Comparison of ENCODE assay signal across 8 cellular contexts in genomic region chr4:75724066-75724866, GRCh38. TPM values are rescaled to one million over a fixed set of nuclear protein-coding genes. Genes with fewer than 3 reads are reported as not detected.
A peak's percentile ranks its signal among the peaks of the same experiment; 100 is the strongest.
DNase-seq lines count a peak whose midpoint lies in the region; ATAC-seq and TF ChIP-seq lines count a peak whose summit lies in the region.

USO1 (plus strand) TSS chr4:75724577; CDS start chr4:75724820, 243 bp downstream.

- H3K36me3 Mint-ChIP-seq in activated T-cell treated with anti-CD3 and anti-CD28 coated beads, Interleukin-2, amount 50 U/mL, for 4 hours (ENCODE audit: insufficient read depth), result peaks cover 3% of the 10 kb centered on the region

- H2AFZ ChIP-seq in KMS-11 (ENCODE audit: low read depth), result peak within 1 kb of the TSS; percentile 72

- POLR2A ChIA-PET in Panc1 (lab: Charles Lee), result interaction anchor here (0.6 to 1.0 kb wide), 5 partner anchors 9 to 260 kb away, joined by 3 to 4 read pairs (median 3); partner anchors contain the start of gene NAAA

- peak; percentile 91 for DNase-seq in Panc1 (ENCODE audit: low read depth, low spot score)
- peak; percentile 99 for DNase-seq in activated T-cell treated with anti-CD3 and anti-CD28 coated beads, Interleukin-2, amount 50 U/mL, for 4 hours
- DNase-seq in stimulated activated CD8-positive, alpha-beta memory T cell treated with anti-CD3 and anti-CD28 coated beads, Interleukin-7, amount 100 ng/mL, for 24 hours (ENCODE audit: low read depth), result peak; percentile 98

- no peaks in the 10 kb centered on the region for H3F3A ChIP-seq in DOHH2 (ENCODE audit: control insufficient read depth, insufficient read depth)

- H3K79me2 ChIP-seq in DOHH2 (ENCODE audit: control insufficient read depth, low read length) (peaks cover 53% of the 10 kb centered on the region), KMS-11 (ENCODE audit: insufficient read depth, low read depth) (peaks cover 62% of the 10 kb centered on the region; the same call in 1 of the 2 replicates)

- H4K20me1 ChIP-seq in DOHH2 (ENCODE audit: control insufficient read depth, insufficient read depth, low read depth, low read length) (no peaks in the 10 kb centered on the region; the same call in 1 of the 2 replicates), KMS-11 (ENCODE audit: insufficient read depth) (no peaks in the 10 kb centered on the region; the same call in 1 of the 2 replicates)

- H3K9me3 Mint-ChIP-seq in activated T-cell treated with anti-CD3 and anti-CD28 coated beads, Interleukin-2, amount 50 U/mL, for 4 hours, result no peaks in the 10 kb centered on the region

- TF ChIP-seq CTCF in DOHH2 (IDR thresholded peaks at IDR 0.05; ENCODE audit: low read depth, low read length, poor library complexity, severe bottlenecking), result peak; percentile 92
- peak; percentile 95 for TF ChIP-seq CTCF in KMS-11 (conservative IDR thresholded peaks at IDR 0.05; ENCODE audit: low read depth, low read length)
- peak; percentile 79 for TF ChIP-seq CTCF in Panc1 (IDR thresholded peaks at IDR 0.05)

- in situ Hi-C loops in Panc1 (cut with HindIII; ENCODE audit: low pct_unique_long_range_greater_than_20kb, low sequenced_read_pairs), result no loop called here

- intact Hi-C loops in Panc1 (cut with micrococcal nuclease; ENCODE audit: unreplicated experiment), result no loop called here

- BruUV-seq in Panc1 (replicated peaks; lab: Mats Ljungman, UMichigan), result no TSS peak

- H3K4me2 ChIP-seq in DOHH2 (ENCODE audit: low read length), result peak within 1 kb of the TSS; percentile 82
- peak within 1 kb of the TSS; percentile 73 for H3K4me2 ChIP-seq in KMS-11

- H3K36me3 ChIP-seq in DOHH2 (ENCODE audit: control insufficient read depth, low read length) (peaks cover 4% of the 10 kb centered on the region; the same call in 1 of the 2 replicates), KMS-11 (ENCODE audit: insufficient read depth) (no peaks in the 10 kb centered on the region), Panc1 (ENCODE audit: control insufficient read depth, insufficient read depth, low read length) (no peaks in the 10 kb centered on the region; the same call in 1 of the 2 replicates), esophagus (ENCODE audit: control insufficient read depth in 2 of 2, insufficient read depth in 2 of 2, low read length in 1 of 2) (no peaks in the 10 kb centered on the region), muscle layer of colon (ENCODE audit: insufficient read depth, low read length) (no peaks in the 10 kb centered on the region)

- H3K9me3 ChIP-seq in DOHH2 (ENCODE audit: control insufficient read depth, insufficient read depth, low read length), result no peaks in the 10 kb centered on the region
- no peaks in the 10 kb centered on the region for H3K9me3 ChIP-seq in Panc1 (ENCODE audit: control insufficient read depth, insufficient read depth, low read depth, low read length)
- H3K9me3 ChIP-seq in esophagus (ENCODE audit: control insufficient read depth in 2 of 2, insufficient read depth in 1 of 2, low read depth in 1 of 2, low read length in 1 of 2), result no peaks in the 10 kb centered on the region
- H3K9me3 ChIP-seq in muscle layer of colon (ENCODE audit: low read length), result no peaks in the 10 kb centered on the region

- H3K4me3 ChIP-seq in DOHH2 (ENCODE audit: low read length) (peak within 1 kb of the TSS; percentile 91), KMS-11 (IDR thresholded peaks at IDR 0.05; ENCODE audit: insufficient read depth, low read depth, low read length) (peak within 1 kb of the TSS; percentile 90), Panc1 (ENCODE audit: low read depth in 2 of 2, low read length in 2 of 2) (peak within 1 kb of the TSS; percentile 87 to 91), esophagus (ENCODE audit: low read depth in 1 of 2, low read length in 2 of 2) (peak within 1 kb of the TSS; percentile 92 to 93), muscle layer of colon (ENCODE audit: low read depth in 1 of 2, low read length in 2 of 2) (peak within 1 kb of the TSS; percentile 79 to 94)

- CTCF ChIA-PET in Panc1 (lab: Charles Lee), result interaction anchor here (0.6 to 0.8 kb wide), 3 partner anchors 15 to 147 kb away, joined by 3 to 4 read pairs (median 3); no protein-coding TSS in a partner anchor

- H3K27me3 ChIP-seq in DOHH2 (ENCODE audit: control insufficient read depth, low read length) (no peaks in the 10 kb centered on the region), KMS-11 (ENCODE audit: insufficient read depth, low read depth) (no peaks in the 10 kb centered on the region), Panc1 (ENCODE audit: control insufficient read depth, insufficient read depth, low read length) (no peaks in the 10 kb centered on the region), esophagus (ENCODE audit: control insufficient read depth in 1 of 2, insufficient read depth in 2 of 2, low read length in 2 of 2) (no peaks in the 10 kb centered on the region), muscle layer of colon (ENCODE audit: control insufficient read depth in 1 of 2, insufficient read depth in 2 of 2, low read length in 2 of 2) (no peaks in the 10 kb centered on the region)

- no peaks in the 10 kb centered on the region for H3K27me3 Mint-ChIP-seq in activated T-cell treated with anti-CD3 and anti-CD28 coated beads, Interleukin-2, amount 50 U/mL, for 4 hours (ENCODE audit: low read depth)

- peak within 1 kb of the TSS; percentile 76 for H3K9ac ChIP-seq in KMS-11
- H3K9ac ChIP-seq in muscle layer of colon (ENCODE audit: low read length), result peak within 1 kb of the TSS; percentile 98

- H3K4me1 ChIP-seq in DOHH2 (ENCODE audit: control insufficient read depth, low read length) (peaks cover 36% of the 10 kb centered on the region), KMS-11 (ENCODE audit: low read depth, poor library complexity, severe bottlenecking) (peaks cover 43% of the 10 kb centered on the region), Panc1 (ENCODE audit: control insufficient read depth, insufficient read depth, low read length) (peaks cover 16% of the 10 kb centered on the region), esophagus (ENCODE audit: control insufficient read depth in 2 of 2, insufficient read depth in 2 of 2, low read length in 1 of 2) (peaks cover 0 to 3% of the 10 kb centered on the region in 2 donors), muscle layer of colon (ENCODE audit: insufficient read depth, low read length) (peaks cover 27% of the 10 kb centered on the region)

- ATAC-seq in GM21737 (IDR thresholded peaks at IDR 0.05; ENCODE audit: unreplicated experiment), result peak; percentile 91
- ATAC-seq in Panc1, result peak; percentile 97
- ATAC-seq in activated T-cell treated with anti-CD3 and anti-CD28 coated beads, Interleukin-2, amount 50 U/mL, for 4 hours, result peak; percentile 92 to 95

- peak within 1 kb of the TSS; percentile 100 for H3K4me3 Mint-ChIP-seq in activated T-cell treated with anti-CD3 and anti-CD28 coated beads, Interleukin-2, amount 50 U/mL, for 4 hours

- no peaks in the 10 kb centered on the region for H3K9me2 ChIP-seq in DOHH2 (replicated peaks; ENCODE audit: control insufficient read depth, low read length)

- peaks cover 52% of the 10 kb centered on the region for H3K4me1 Mint-ChIP-seq in activated T-cell treated with anti-CD3 and anti-CD28 coated beads, Interleukin-2, amount 50 U/mL, for 4 hours (ENCODE audit: low read depth)

- 0 to 1% methylated on average over 44 to 48 of the region's 48 CpGs for WGBS in esophagus, 2 donors

- H3K27ac ChIP-seq in DOHH2 (ENCODE audit: low read depth, low read length), result peak within 1 kb of the TSS; percentile 54
- peak within 1 kb of the TSS; percentile 87 for H3K27ac ChIP-seq in KMS-11
- peak within 1 kb of the TSS; percentile 92 for H3K27ac ChIP-seq in Panc1 (ENCODE audit: low read length)
- peak within 1 kb of the TSS; percentile 98 to 99 for H3K27ac ChIP-seq in esophagus (ENCODE audit: low read depth in 2 of 2, low read length in 1 of 2)
- H3K27ac ChIP-seq in muscle layer of colon (ENCODE audit: low read depth, low read length), result peak within 1 kb of the TSS; percentile 100

RNA-seq across cellular contexts. Expression of gene USO1, which starts in this region (rescaled TPM):
- 50.0 TPM for total RNA-seq in Panc1 (2021; ENCODE audit: unreplicated experiment)
- polyA plus RNA-seq in Panc1 (2012; ENCODE audit: insufficient read length), result 23.4 TPM
- total RNA-seq in activated T-cell treated with anti-CD3 and anti-CD28 coated beads, Interleukin-2, amount 50 U/mL, for 4 hours, result 10 to 100 TPM; 28.1 to 31.6 (median 30.1) TPM
- polyA plus RNA-seq in esophagus, result 10 to 100 TPM; 33.0 to 33.6 TPM

Comparison
In these comparisons a context has a peak if more than half of its experiments do, and no peak if none do; other contexts are left out.
1. Peak in every context shown above with its lines: DNase-seq, ATAC-seq, H3K4me3 ChIP-seq and H3K27ac ChIP-seq.